8 cellular contexts compared by ENCODE assay signal in genomic region chr22:25403284-25403606, GRCh38.
A peak's percentile ranks its signal among the peaks of the same experiment; 100 is the strongest.
DNase-seq lines count a peak whose midpoint lies in the region; ATAC-seq and TF ChIP-seq lines count a peak whose summit lies in the region.

No MANE protein-coding gene starts in this region.

- no peaks in the 10 kb centered on the region for H3K27me3 Mint-ChIP-seq in chondrocyte (ENCODE audit: low read depth)
- H3K27me3 Mint-ChIP-seq in natural killer cell treated with Interleukin-12 subunit alpha and Interleukin-12 subunit beta and Interleukin-15 and Interleukin-18, amount 100 ng/mL, for 72 hours: no peaks in the 10 kb centered on the region

- H3K4me1 Mint-ChIP-seq in chondrocyte (ENCODE audit: low read depth): peaks cover 42% of the 10 kb centered on the region
- peaks cover 17 to 35% of the 10 kb centered on the region in 2 donors for H3K4me1 Mint-ChIP-seq in natural killer cell treated with Interleukin-12 subunit alpha and Interleukin-12 subunit beta and Interleukin-15 and Interleukin-18, amount 100 ng/mL, for 72 hours (ENCODE audit: low read depth in 2 of 2)

- H3K27me3 ChIP-seq in HL-60 (ENCODE audit: insufficient read depth, poor library complexity, severe bottlenecking): no peaks in the 10 kb centered on the region

- no peaks in the 10 kb centered on the region for H3K9me3 Mint-ChIP-seq in chondrocyte (ENCODE audit: low read depth)
- no peaks in the 10 kb centered on the region for H3K9me3 Mint-ChIP-seq in natural killer cell treated with Interleukin-12 subunit alpha and Interleukin-12 subunit beta and Interleukin-15 and Interleukin-18, amount 100 ng/mL, for 72 hours

- ATAC-seq in natural killer cell treated with Interleukin-12 subunit alpha and Interleukin-12 subunit beta and Interleukin-15 and Interleukin-18, amount 100 ng/mL, for 72 hours: no peak
- no peak for ATAC-seq in GM21360 (IDR thresholded peaks at IDR 0.05; ENCODE audit: unreplicated experiment)

- H3K36me3 Mint-ChIP-seq in chondrocyte (ENCODE audit: low read depth): no peaks in the 10 kb centered on the region
- H3K36me3 Mint-ChIP-seq in natural killer cell treated with Interleukin-12 subunit alpha and Interleukin-12 subunit beta and Interleukin-15 and Interleukin-18, amount 100 ng/mL, for 72 hours: no peaks in the 10 kb centered on the region

- no peak for TF ChIP-seq CTCF in AG10803 (conservative IDR thresholded peaks at IDR 0.05; ENCODE audit: low read length)
- no peak for TF ChIP-seq CTCF in HL-60 (IDR thresholded peaks at IDR 0.05; ENCODE audit: insufficient read depth, low read length)
- no peak for TF ChIP-seq CTCF in chondrocyte (IDR thresholded peaks at IDR 0.05)

- DNase-seq in AG10803 (ENCODE audit: low read depth): no peak
- no peak for DNase-seq in HL-60 (ENCODE audit: low read depth in 1 of 2, low spot score in 1 of 2)
- DNase-seq in chondrocyte (ENCODE audit: low spot score): no peak
- DNase-seq in natural killer cell treated with Interleukin-12 subunit alpha and Interleukin-12 subunit beta and Interleukin-15 and Interleukin-18, amount 100 ng/mL, for 72 hours (ENCODE audit: low spot score): no peak
- no peak for DNase-seq in iPS-NIHi7 (ENCODE audit: extremely low spot score)
- DNase-seq in mucosa of gallbladder (ENCODE audit: low spot score): no peak
- no peak for DNase-seq in H4 (ENCODE audit: low spot score)

- peak overlapping the region; percentile 80 for H3K27ac ChIP-seq in HL-60 (replicated peaks)

- peak overlapping the region; percentile 90 for H3K27ac Mint-ChIP-seq in chondrocyte (ENCODE audit: unreplicated experiment)
- peak overlapping the region; percentile 53 to 78 for H3K27ac Mint-ChIP-seq in natural killer cell treated with Interleukin-12 subunit alpha and Interleukin-12 subunit beta and Interleukin-15 and Interleukin-18, amount 100 ng/mL, for 72 hours

- H3K4me3 Mint-ChIP-seq in chondrocyte (ENCODE audit: unreplicated experiment): peak overlapping the region; percentile 77
- H3K4me3 Mint-ChIP-seq in natural killer cell treated with Interleukin-12 subunit alpha and Interleukin-12 subunit beta and Interleukin-15 and Interleukin-18, amount 100 ng/mL, for 72 hours: peak overlapping the region; percentile 89

- H3K4me3 ChIP-seq in AG10803 (ENCODE audit: low read length) (peak overlapping the region; percentile 71), HL-60 (replicated peaks; ENCODE audit: insufficient read depth, low read length) (peak overlapping the region; percentile 82)
